In the genomic region with DNA sequence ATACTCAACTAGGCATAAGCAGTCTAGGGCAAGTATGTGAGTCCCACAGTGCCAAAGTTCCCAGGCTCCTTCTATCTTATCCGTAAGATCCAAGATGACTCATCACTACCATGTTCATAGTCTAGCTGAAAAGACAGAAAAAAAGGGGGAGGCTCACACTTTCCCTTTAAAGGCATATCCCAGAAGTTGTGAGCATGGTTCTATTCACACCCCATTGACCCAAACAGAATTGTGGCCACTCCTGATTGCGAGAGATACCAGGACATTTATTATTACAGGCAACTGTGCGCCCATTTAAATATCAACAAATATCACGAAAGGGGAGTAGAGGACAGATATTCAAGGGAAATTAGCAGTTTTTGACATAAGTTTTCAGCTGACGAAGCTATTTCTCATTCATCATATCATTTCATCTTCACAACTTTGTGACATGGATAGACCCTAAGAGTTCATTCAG, we compare ENCODE assay signal across 1 cellular context.
A peak's percentile ranks its signal among the peaks of the same experiment; 100 is the strongest.
TF ChIP-seq lines count a peak whose summit lies in the region.

No MANE protein-coding gene starts in this region.

TF ChIP-seq in IMR-90, 13 proteins besides CTCF, POLR2A, EP300 and RAD21:
- TF ChIP-seq NFE2L2 (IDR thresholded peaks at IDR 0.05; ENCODE audit: low read depth, low read length) = peak; percentile 71
- TF ChIP-seq CEBPB (IDR thresholded peaks at IDR 0.05; ENCODE audit: low read depth, low read length) = no peak
- TF ChIP-seq MAZ (IDR thresholded peaks at IDR 0.05; ENCODE audit: borderline replicate concordance, low read depth, low read length) = no peak
- TF ChIP-seq RCOR1 (IDR thresholded peaks at IDR 0.05; ENCODE audit: insufficient replicate concordance, low read length) = no peak
- TF ChIP-seq SMC3 (IDR thresholded peaks at IDR 0.05; ENCODE audit: low read depth, low read length) = no peak
- peak; percentile 95 for TF ChIP-seq FOS (IDR thresholded peaks at IDR 0.05; ENCODE audit: low read depth, low read length)
- TF ChIP-seq, protein P1, sequence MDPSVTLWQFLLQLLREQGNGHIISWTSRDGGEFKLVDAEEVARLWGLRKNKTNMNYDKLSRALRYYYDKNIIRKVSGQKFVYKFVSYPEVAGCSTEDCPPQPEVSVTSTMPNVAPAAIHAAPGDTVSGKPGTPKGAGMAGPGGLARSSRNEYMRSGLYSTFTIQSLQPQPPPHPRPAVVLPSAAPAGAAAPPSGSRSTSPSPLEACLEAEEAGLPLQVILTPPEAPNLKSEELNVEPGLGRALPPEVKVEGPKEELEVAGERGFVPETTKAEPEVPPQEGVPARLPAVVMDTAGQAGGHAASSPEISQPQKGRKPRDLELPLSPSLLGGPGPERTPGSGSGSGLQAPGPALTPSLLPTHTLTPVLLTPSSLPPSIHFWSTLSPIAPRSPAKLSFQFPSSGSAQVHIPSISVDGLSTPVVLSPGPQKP (IDR thresholded peaks at IDR 0.05; ENCODE audit: borderline replicate concordance, low read depth, low read length) = no peak
- no peak for TF ChIP-seq MXI1 (IDR thresholded peaks at IDR 0.05; ENCODE audit: borderline replicate concordance, low read depth, low read length)
- TF ChIP-seq CHD1 (IDR thresholded peaks at IDR 0.05; ENCODE audit: low read depth, low read length) = 0 out of 2 replicates have a peak, but pooled peaks have one; percentile 53
- TF ChIP-seq USF2 (IDR thresholded peaks at IDR 0.05; ENCODE audit: low read depth, low read length) = no peak
- TF ChIP-seq BHLHE40 (IDR thresholded peaks at IDR 0.05; ENCODE audit: low read depth, low read length) = peak; percentile 53; the same call in 1 of the 2 replicates
- peak; percentile 66 for TF ChIP-seq MAFK (IDR thresholded peaks at IDR 0.05; ENCODE audit: low read depth, low read length)
- TF ChIP-seq RFX5 (IDR thresholded peaks at IDR 0.05; ENCODE audit: low read depth, low read length) = no peak
